ENCODE assay signal across 10 cellular contexts in genomic region chr22:18060646-18061620, GRCh38. TPM values are rescaled to one million over a fixed set of nuclear protein-coding genes. Genes with fewer than 3 reads are reported as not detected.
DNase-seq lines count a peak whose midpoint lies in the region; ATAC-seq, FAIRE-seq and TF ChIP-seq lines count a peak whose summit lies in the region.
"Had no signal": no experiment of that assay in that cellular context is flagged by ENCODE, and none has a peak within 500 bp of the region (broad histone marks: within the 10 kb centered on the region; RNA-seq: fewer than 3 reads in every experiment).

No MANE protein-coding gene starts in this region.

- CTCF ChIA-PET in K562 (lab: Yijun Ruan, JAX; ENCODE audit: low intra/inter-chr PET ratio): no interaction called here

- H3K36me3 ChIP-seq in K562 (ENCODE audit: control insufficient read depth, insufficient read depth, low read length) (no peaks in the 10 kb centered on the region), left lung (no peaks in the 10 kb centered on the region), thoracic aorta (no peaks in the 10 kb centered on the region)

- ATAC-seq in K562 (no peak), left lung (peak; percentile 70), thoracic aorta (ENCODE audit: insufficient number of reproducible peaks, low FRiP score, low read depth) (peak; percentile 20), GM21447 (IDR thresholded peaks at IDR 0.05; ENCODE audit: unreplicated experiment) (no peak), HG03025 (IDR thresholded peaks at IDR 0.05; ENCODE audit: low FRiP score, unreplicated experiment) (no peak)

- no peak for TF ChIP-seq CTCF in K562 (IDR thresholded peaks at IDR 0.05 in 2 of 3, conservative IDR thresholded peaks at IDR 0.05 in 1 of 3; ENCODE audit: insufficient read depth in 2 of 3, low read depth in 1 of 3, low read length in 3 of 3)
- no peak for TF ChIP-seq CTCF in left lung (IDR thresholded peaks at IDR 0.05)
- TF ChIP-seq CTCF in thoracic aorta (IDR thresholded peaks at IDR 0.05): no peak

- no peaks in the 10 kb centered on the region for H3K79me2 ChIP-seq in K562 (ENCODE audit: control insufficient read depth, insufficient read depth, low read length)

- no peak for FAIRE-seq in K562 (lab: Jason Lieb, UNC)

- no peaks in the 10 kb centered on the region for H3K9me1 ChIP-seq in K562 (ENCODE audit: control insufficient read depth, insufficient read depth, low read length)

- POLR2A ChIA-PET in K562 (lab: Yijun Ruan, JAX): interaction anchor here (0.6 to 1.1 kb wide), 4 partner anchors 9 to 309 kb away, joined by 3 to 4 read pairs (median 4); no protein-coding TSS in a partner anchor

- H3K9ac ChIP-seq in K562 (ENCODE audit: insufficient read depth in 1 of 2, low read depth in 2 of 2, low read length in 2 of 2): no peak overlapping the region

- H3K27me3 ChIP-seq in K562 (ENCODE audit: control insufficient read depth in 2 of 2, insufficient read depth in 2 of 2, low read length in 2 of 2) (peaks cover 46 to 47% of the 10 kb centered on the region in 2 experiments), left lung (peaks cover 0 to 18% of the 10 kb centered on the region in 2 donors), thoracic aorta (replicated peaks; ENCODE audit: insufficient read depth) (no peaks in the 10 kb centered on the region)

- BruUV-seq in K562 (replicated peaks; lab: Mats Ljungman, UMichigan): no TSS peak

- no peaks in the 10 kb centered on the region for H3K9me3 ChIP-seq in K562 (replicated peaks; ENCODE audit: control insufficient read depth, insufficient read depth, low read depth, low read length)
- H3K9me3 ChIP-seq in left lung: no peaks in the 10 kb centered on the region
- H3K9me3 ChIP-seq in thoracic aorta: no peaks in the 10 kb centered on the region

- H3K4me3 ChIP-seq in K562: no peak overlapping the region
- no peak overlapping the region for H3K4me3 ChIP-seq in left lung
- no peak overlapping the region for H3K4me3 ChIP-seq in thoracic aorta

- TF ChIP-seq RAD21 in K562 (CRISPR knock-in tag; conservative IDR thresholded peaks at IDR 0.05 in 1 of 2, IDR thresholded peaks at IDR 0.05 in 1 of 2): no peak

- DNase-seq in HK-2 (ENCODE audit: unreplicated experiment) (peak; percentile 60), K562 (ENCODE audit: extremely low read depth in 1 of 4, low spot score in 3 of 4) (no peak), left lung (no peak), thoracic aorta (ENCODE audit: low spot score) (no peak), HUDEP-2 (lab: John Stamatoyannopoulos, UW; ENCODE audit: unreplicated experiment in 76 of 76) (no peak)
- DNase-seq in stimulated activated naive CD4-positive, alpha-beta T cell treated with Interleukin-2 at 50 U/mL for 16 hours (lab: John Stamatoyannopoulos, UW): no peak
- DNase-seq: activated CD8-positive, alpha-beta memory T cell treated with anti-CD3 and anti-CD28 coated beads for 24 hours; NCI-H1417 had no signal

- no peak for TF ChIP-seq EP300 in K562 (IDR thresholded peaks at IDR 0.05; ENCODE audit: low read length)

- in situ Hi-C loops in K562 (cut with MboI): no loop called here

- no peak overlapping the region for H3K27ac ChIP-seq in K562 (ENCODE audit: extremely low read depth, low read depth, low read length)
- no peak overlapping the region for H3K27ac ChIP-seq in left lung
- H3K27ac ChIP-seq in thoracic aorta: peak overlapping the region; percentile 45 to 72

- WGBS in K562 (ENCODE audit: insufficient coverage, low coverage, missing lambda C conversion rate): 0% methylated on average over 13 of the region's 13 CpGs

- peaks cover 7 to 11% of the 10 kb centered on the region in 2 experiments; a peak in 4 of 5 replicates for H3K4me1 ChIP-seq in K562 (replicated peaks in 1 of 2; ENCODE audit: control insufficient read depth in 2 of 2, insufficient read depth in 2 of 2, low read length in 2 of 2)
- peaks cover 0 to 2% of the 10 kb centered on the region in 2 donors for H3K4me1 ChIP-seq in left lung
- peaks cover 19 to 43% of the 10 kb centered on the region in 2 donors for H3K4me1 ChIP-seq in thoracic aorta (ENCODE audit: control insufficient read depth in 1 of 2, low read depth in 2 of 2)

- H4K20me1 ChIP-seq in K562 (replicated peaks; ENCODE audit: control insufficient read depth, insufficient read depth, low read length): peaks cover 5% of the 10 kb centered on the region; the same call in 1 of the 2 replicates

- no peak overlapping the region for H3K4me2 ChIP-seq in K562 (ENCODE audit: insufficient read depth, low read length)

- no peak overlapping the region for H2AFZ ChIP-seq in K562 (ENCODE audit: low read depth, low read length)

- intact Hi-C loops in K562 (cut with micrococcal nuclease) (loop anchor here (10.0 kb wide), 1 partner anchor 286 kb away; the partner anchor contains the start of gene BID), left lung (cut with DNase I) (no loop called here)

- TF ChIP-seq POLR2A in K562 (conservative IDR thresholded peaks at IDR 0.05): no peak

TF ChIP-seq in K562, 482 proteins besides CTCF, POLR2A, EP300 and RAD21 (continues in another document):
- no peak for TF ChIP-seq MCM5 (IDR thresholded peaks at IDR 0.05; ENCODE audit: low read depth)
- no peak for TF ChIP-seq ZNF212 (CRISPR knock-in tag; IDR thresholded peaks at IDR 0.05)

RNA-seq across cellular contexts. Expression of gene PEX26, which starts 16.9 kb away (rescaled TPM):
- total RNA-seq in K562 (2011; cell fraction: chromatin; rRNA removed; ENCODE audit: low replicate concordance): 19.0 and 32.2 TPM in 2 replicates
- total RNA-seq in K562 (2011; cell fraction: nucleolus; rRNA removed): 21.4 and 24.3 TPM in 2 replicates
- 22.4 and 37.3 TPM in 2 replicates for total RNA-seq in K562 (2011; cell fraction: nucleoplasm; rRNA removed)
- 17.4 and 23.3 TPM in 2 replicates for total RNA-seq in K562 (2014; rRNA removed)
- 14.4 and 15.6 TPM in 2 replicates for total RNA-seq in K562 (2014; rRNA removed; fragmentation: Illumina TruSeq; extraction: Trizol)
- total RNA-seq in K562 (2015; rRNA removed; fragmentation: Illumina TruSeq; extraction: Trizol): 12.6 and 13.3 TPM in 2 replicates
- 35.8 and 39.6 TPM in 2 replicates for total RNA-seq in K562 (2021)
- polyA plus RNA-seq in K562 (2011; rRNA removed): 19.0 and 21.9 TPM in 2 replicates
- 21.6 and 31.5 TPM in 2 replicates for polyA plus RNA-seq in K562 (2011; cell fraction: cytosol; rRNA removed)
- polyA plus RNA-seq in K562 (2011; cell fraction: nucleus; rRNA removed): 17.8 and 23.4 TPM in 2 replicates
- 18.4 and 21.4 TPM in 2 replicates for polyA plus RNA-seq in K562 (2012)
- 20.5 and 21.0 TPM in 2 replicates for polyA plus RNA-seq in K562 (2014; fragmentation: Illumina TruSeq; extraction: Trizol)
- under 1 TPM; 0.35 to 0.72 TPM for polyA plus RNA-seq in K562 (2014; fragmentation: Nextera tagmentation; extraction: Ambion mirVana)
- 19.5 and 23.1 TPM in 2 replicates for polyA plus RNA-seq in K562 (2014; rRNA removed)
- polyA minus RNA-seq in K562 (2011; rRNA and poly(A)+ RNA removed): 14.3 and 21.6 TPM in 2 replicates
- 12.3 and 19.2 TPM in 2 replicates for polyA minus RNA-seq in K562 (2011; cell fraction: cytosol; rRNA and poly(A)+ RNA removed)
- 8.6 and 12.6 TPM in 2 replicates for polyA minus RNA-seq in K562 (2011; cell fraction: nucleus; rRNA and poly(A)+ RNA removed)
- 10 to 100 TPM; 35.8 to 39.4 TPM for total RNA-seq in left lung
- total RNA-seq in thoracic aorta: 10 to 100 TPM; 39.1 to 46.0 TPM

RNA-seq across cellular contexts. Expression of gene MICAL3, which starts 36.6 kb away (rescaled TPM):
- total RNA-seq in K562 (2011; cell fraction: chromatin; rRNA removed; ENCODE audit: low replicate concordance): 186 and 197 TPM in 2 replicates
- total RNA-seq in K562 (2011; cell fraction: nucleolus; rRNA removed): 71.9 and 74.6 TPM in 2 replicates
- total RNA-seq in K562 (2011; cell fraction: nucleoplasm; rRNA removed): 116 and 129 TPM in 2 replicates
- total RNA-seq in K562 (2014; rRNA removed) (9.5 and 14.0 TPM in 2 replicates), K562 (2014; rRNA removed; fragmentation: Illumina TruSeq; extraction: Trizol) (15.7 and 17.8 TPM in 2 replicates), K562 (2015; rRNA removed; fragmentation: Illumina TruSeq; extraction: Trizol) (9.3 and 10.3 TPM in 2 replicates), K562 (2021) (32.1 and 36.0 TPM in 2 replicates), left lung (10 to 100 TPM; 24.9 to 29.8 TPM), thoracic aorta (10 to 100 TPM; 45.2 to 78.0 TPM)
- polyA plus RNA-seq in K562 (2011; rRNA removed) (12.3 and 14.2 TPM in 2 replicates), K562 (2014; fragmentation: Illumina TruSeq; extraction: Trizol) (22.3 and 27.0 TPM in 2 replicates), K562 (2014; fragmentation: Nextera tagmentation; extraction: Ambion mirVana) (under 1 TPM; 0.53 to 0.56 TPM), K562 (2014; rRNA removed) (13.9 and 15.2 TPM in 2 replicates)
- polyA plus RNA-seq in K562 (2011; cell fraction: cytosol; rRNA removed): 5.0 and 6.0 TPM in 2 replicates
- polyA plus RNA-seq in K562 (2011; cell fraction: nucleus; rRNA removed): 39.1 and 45.0 TPM in 2 replicates
- 16.9 and 18.8 TPM in 2 replicates for polyA plus RNA-seq in K562 (2012)
- 30.0 and 32.4 TPM in 2 replicates for polyA minus RNA-seq in K562 (2011; rRNA and poly(A)+ RNA removed)
- polyA minus RNA-seq in K562 (2011; cell fraction: cytosol; rRNA and poly(A)+ RNA removed): 14.7 and 15.1 TPM in 2 replicates
- 25.6 and 42.9 TPM in 2 replicates for polyA minus RNA-seq in K562 (2011; cell fraction: nucleus; rRNA and poly(A)+ RNA removed)

RNA-seq across cellular contexts. Expression of gene TUBA8, which starts 49.7 kb away (rescaled TPM):
- total RNA-seq in K562 (2011; cell fraction: chromatin; rRNA removed; ENCODE audit: low replicate concordance): 1.1 and 2.5 TPM in 2 replicates
- total RNA-seq in K562 (2011; cell fraction: nucleolus; rRNA removed): 0.79 and 1.7 TPM in 2 replicates
- total RNA-seq in K562 (2011; cell fraction: nucleoplasm; rRNA removed): 1.1 and 1.3 TPM in 2 replicates
- total RNA-seq in K562 (2014; rRNA removed): 0.73 and 0.78 TPM in 2 replicates
- total RNA-seq in K562 (2014; rRNA removed; fragmentation: Illumina TruSeq; extraction: Trizol): 0.48 and 0.65 TPM in 2 replicates
- 0.53 and 0.76 TPM in 2 replicates for total RNA-seq in K562 (2015; rRNA removed; fragmentation: Illumina TruSeq; extraction: Trizol)
- total RNA-seq in K562 (2021): 1.0 and 1.4 TPM in 2 replicates
- polyA plus RNA-seq in K562 (2011; rRNA removed): 0.65 and 1.2 TPM in 2 replicates
- polyA plus RNA-seq in K562 (2011; cell fraction: cytosol; rRNA removed): 1.0 and 2.3 TPM in 2 replicates
- 2.6 and 3.3 TPM in 2 replicates for polyA plus RNA-seq in K562 (2011; cell fraction: nucleus; rRNA removed)
- 0.13 and 0.28 TPM in 2 replicates for polyA plus RNA-seq in K562 (2012)
- 0.86 and 1.1 TPM in 2 replicates for polyA plus RNA-seq in K562 (2014; fragmentation: Illumina TruSeq; extraction: Trizol)
- polyA plus RNA-seq in K562 (2014; fragmentation: Nextera tagmentation; extraction: Ambion mirVana): under 1 TPM; 0.07 to 0.28 TPM
- 0.60 and 1.3 TPM in 2 replicates for polyA plus RNA-seq in K562 (2014; rRNA removed)
- polyA minus RNA-seq in K562 (2011; rRNA and poly(A)+ RNA removed): 0.51 and 0.56 TPM in 2 replicates
- polyA minus RNA-seq in K562 (2011; cell fraction: cytosol; rRNA and poly(A)+ RNA removed): 0.91 TPM in 1 of 2 replicates, not detected in the other
- polyA minus RNA-seq in K562 (2011; cell fraction: nucleus; rRNA and poly(A)+ RNA removed): 0.11 and 0.40 TPM in 2 replicates
- total RNA-seq in left lung: under 1 TPM; 0.79 to 0.87 TPM
- 1 to 10 TPM in 1 of 2 donors, under 1 TPM in 1; 0.41 to 2.2 TPM for total RNA-seq in thoracic aorta

Comparison
In these comparisons a context has a peak if more than half of its experiments do, and no peak if none do; other contexts are left out.
1. ATAC-seq: peak in left lung (single experiment) and thoracic aorta (single experiment); none in K562 (single experiment), GM21447 (single experiment) and HG03025 (single experiment).
2. H3K27ac ChIP-seq: peak in thoracic aorta (2 of 2); none in K562 (single experiment) and left lung (0 of 2).